9 cellular contexts compared by ENCODE assay signal in the genomic region with DNA sequence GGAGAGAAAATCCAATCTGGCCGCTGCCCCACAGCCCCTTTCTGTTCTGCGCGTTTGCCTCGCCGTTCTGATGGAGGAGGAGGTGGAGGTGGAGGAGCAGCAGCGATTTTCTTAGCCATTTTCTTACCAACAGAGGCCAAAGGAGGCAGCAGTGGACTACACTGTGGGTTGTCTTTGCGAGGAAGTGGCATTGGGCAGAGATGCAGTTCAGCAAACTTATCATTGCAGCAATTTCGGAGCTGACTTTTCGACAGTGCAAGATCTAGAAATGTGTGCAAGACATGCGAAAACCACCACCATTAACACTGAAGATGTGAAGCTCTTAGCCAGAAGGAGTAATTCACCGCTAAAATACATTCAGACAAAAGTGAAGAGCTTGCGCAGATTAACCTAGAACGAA. TPM values are rescaled to one million over a fixed set of nuclear protein-coding genes. Genes with fewer than 3 reads are reported as not detected.
A peak's percentile ranks its signal among the peaks of the same experiment; 100 is the strongest.
DNase-seq lines count a peak whose midpoint lies in the region; ATAC-seq and TF ChIP-seq lines count a peak whose summit lies in the region.
"Had no signal": no experiment of that assay in that cellular context is flagged by ENCODE, and none has a peak within 500 bp of the region (broad histone marks: within the 10 kb centered on the region; RNA-seq: fewer than 3 reads in every experiment).

No MANE protein-coding gene starts in this region.

- H3K9me3 ChIP-seq in MM.1S (replicated peaks; ENCODE audit: insufficient read depth, low read length) (no peaks in the 10 kb centered on the region), esophagus muscularis mucosa (no peaks in the 10 kb centered on the region)
- H3K9me3 ChIP-seq: mucosa of descending colon had no signal

- H3K27ac ChIP-seq in MM.1S (ENCODE audit: low read length) (no peak overlapping the region), esophagus muscularis mucosa (replicated peaks in 1 of 4) (peak overlapping the region; percentile 90 to 96 (median 94))

- no peak overlapping the region for H2AFZ ChIP-seq in MM.1S (ENCODE audit: low read length)

- H3K4me1 ChIP-seq in MM.1S (ENCODE audit: low read length) = peaks cover 4% of the 10 kb centered on the region; the same call in 1 of the 2 replicates
- peaks cover 0 to 30% (median 27%) of the 10 kb centered on the region in 4 donors for H3K4me1 ChIP-seq in esophagus muscularis mucosa

- peaks cover 2% of the 10 kb centered on the region for H3K36me3 Mint-ChIP-seq in activated CD8-positive, alpha-beta T cell treated with anti-CD3 and anti-CD28 coated beads for 36 hours (ENCODE audit: low read depth)
- peaks cover 2% of the 10 kb centered on the region for H3K36me3 Mint-ChIP-seq in osteocyte (ENCODE audit: unreplicated experiment)

- H3K9me3 Mint-ChIP-seq in activated CD8-positive, alpha-beta T cell treated with anti-CD3 and anti-CD28 coated beads for 36 hours = no peaks in the 10 kb centered on the region
- H3K9me3 Mint-ChIP-seq in osteocyte (ENCODE audit: unreplicated experiment) = no peaks in the 10 kb centered on the region

- no peak for TF ChIP-seq POLR2A in esophagus muscularis mucosa (IDR thresholded peaks at IDR 0.05; ENCODE audit: low read depth)

- H3K36me3 ChIP-seq in MM.1S (replicated peaks; ENCODE audit: insufficient read depth, low read length) = no peaks in the 10 kb centered on the region
- no peaks in the 10 kb centered on the region for H3K36me3 ChIP-seq in esophagus muscularis mucosa

- ATAC-seq in activated CD8-positive, alpha-beta T cell treated with anti-CD3 and anti-CD28 coated beads for 36 hours = no peak
- ATAC-seq in GM19023 (IDR thresholded peaks at IDR 0.05; ENCODE audit: unreplicated experiment) = no peak

- H3K4me2 ChIP-seq in MM.1S (ENCODE audit: low read depth, low read length) = no peak overlapping the region

- intact Hi-C loops in activated CD8-positive, alpha-beta T cell treated with anti-CD3 and anti-CD28 coated beads for 36 hours (cut with micrococcal nuclease) = no loop called here
- intact Hi-C loops in esophagus muscularis mucosa (cut with DNase I) = loop anchor here (5.0 kb wide), 1 partner anchor 577 kb away; no protein-coding TSS in a partner anchor

- TF ChIP-seq CTCF in MM.1S (IDR thresholded peaks at IDR 0.05; ENCODE audit: low read length) (peak; percentile 19; the same call in 1 of the 2 replicates), esophagus muscularis mucosa (IDR thresholded peaks at IDR 0.05) (peak; percentile 9 to 32 (median 11)), osteocyte (IDR thresholded peaks at IDR 0.05) (peak; percentile 64)
- TF ChIP-seq CTCF in activated CD8-positive, alpha-beta T cell treated with anti-CD3 and anti-CD28 coated beads for 36 hours (IDR thresholded peaks at IDR 0.05) = peak; percentile 38

- peaks cover 8% of the 10 kb centered on the region for H3K79me2 ChIP-seq in MM.1S (ENCODE audit: low read length)

- POLR2A ChIA-PET in activated CD8-positive, alpha-beta T cell treated with anti-CD3 and anti-CD28 coated beads for 36 hours (lab: Charles Lee) = no interaction called here

- no peak for TF ChIP-seq EP300 in esophagus muscularis mucosa (IDR thresholded peaks at IDR 0.05)

- H3K4me3 ChIP-seq in MM.1S (ENCODE audit: low read length) = no peak overlapping the region
- H3K4me3 ChIP-seq in esophagus muscularis mucosa = peak overlapping the region in 1 of 4 donors; percentile 88
- H3K4me3 ChIP-seq: mucosa of descending colon had no signal

- no peaks in the 10 kb centered on the region for H3K27me3 Mint-ChIP-seq in activated CD8-positive, alpha-beta T cell treated with anti-CD3 and anti-CD28 coated beads for 36 hours
- H3K27me3 Mint-ChIP-seq in osteocyte (ENCODE audit: unreplicated experiment) = no peaks in the 10 kb centered on the region

- H4K20me1 ChIP-seq in MM.1S (ENCODE audit: insufficient read depth, low read length) = no peaks in the 10 kb centered on the region

- CTCF ChIA-PET in activated CD8-positive, alpha-beta T cell treated with anti-CD3 and anti-CD28 coated beads for 36 hours (lab: Charles Lee) = interaction anchor here (0.9 to 3.0 kb wide), 11 partner anchors 10 to 583 kb away, joined by 3 to 20 read pairs (median 5); no protein-coding TSS in a partner anchor

- H3K27ac Mint-ChIP-seq in activated CD8-positive, alpha-beta T cell treated with anti-CD3 and anti-CD28 coated beads for 36 hours = peak overlapping the region; percentile 88
- H3K27ac Mint-ChIP-seq in osteocyte (ENCODE audit: unreplicated experiment) = peak overlapping the region; percentile 72

- no peaks in the 10 kb centered on the region for H3K9me2 ChIP-seq in MM.1S (replicated peaks; ENCODE audit: insufficient read depth, low read length)

- DNase-seq in D341Med (ENCODE audit: low spot score) = peak; percentile 42
- DNase-seq in MM.1S = no peak
- DNase-seq in activated CD8-positive, alpha-beta T cell treated with anti-CD3 and anti-CD28 coated beads for 36 hours = peak; percentile 43
- DNase-seq in esophagus muscularis mucosa (ENCODE audit: extremely low spot score) = no peak
- no peak for DNase-seq in osteocyte (ENCODE audit: extremely low spot score, unreplicated experiment)
- no peak for DNase-seq in HK-2 (ENCODE audit: unreplicated experiment)
- DNase-seq in T1000 (lab: John Stamatoyannopoulos, UW) = no peak

- H3K4me1 Mint-ChIP-seq in activated CD8-positive, alpha-beta T cell treated with anti-CD3 and anti-CD28 coated beads for 36 hours (ENCODE audit: low read depth) = peaks cover 27% of the 10 kb centered on the region
- H3K4me1 Mint-ChIP-seq in osteocyte (ENCODE audit: unreplicated experiment) = peaks cover 37% of the 10 kb centered on the region

- peak overlapping the region; percentile 52 for H3K4me3 Mint-ChIP-seq in activated CD8-positive, alpha-beta T cell treated with anti-CD3 and anti-CD28 coated beads for 36 hours
- peak overlapping the region; percentile 96 for H3K4me3 Mint-ChIP-seq in osteocyte (ENCODE audit: unreplicated experiment)

- H3F3A ChIP-seq in MM.1S (ENCODE audit: insufficient read depth, low read length) = peaks cover 13% of the 10 kb centered on the region

- no peak overlapping the region for H3K9ac ChIP-seq in MM.1S (ENCODE audit: low read length)

- H3K27me3 ChIP-seq in MM.1S (replicated peaks; ENCODE audit: insufficient read depth, low read length) (no peaks in the 10 kb centered on the region), esophagus muscularis mucosa (no peaks in the 10 kb centered on the region)

- 89% methylated on average over 13 of the region's 13 CpGs for WGBS in esophagus muscularis mucosa

RNA-seq across cellular contexts. Expression of a gene that starts 1.9 kb away (rescaled TPM):
- total RNA-seq in activated CD8-positive, alpha-beta T cell treated with anti-CD3 and anti-CD28 coated beads for 36 hours = 10 to 100 TPM; 10.8 to 11.3 TPM
- total RNA-seq in esophagus muscularis mucosa (10 to 100 TPM; 34.9 to 62.3 (median 52.4) TPM), osteocyte (9.6 and 11.0 TPM in 2 replicates)

Comparison
In these comparisons a context has a peak if more than half of its experiments do, and no peak if none do; other contexts are left out.
1. DNase-seq: peak in D341Med (single experiment) and activated CD8-positive, alpha-beta T cell treated with anti-CD3 and anti-CD28 coated beads for 36 hours (single experiment); none in MM.1S (single experiment), esophagus muscularis mucosa (single experiment), osteocyte (single experiment), HK-2 (single experiment) and T1000 (single experiment).
2. CTCF ChIP-seq: peak in every context shown above with its lines; median percentile 64 in osteocyte; 38 in activated CD8-positive, alpha-beta T cell treated with anti-CD3 and anti-CD28 coated beads for 36 hours; 19 in MM.1S; 11 in esophagus muscularis mucosa.